Comparison of ENCODE assay signal across 1 cellular context in the genomic region with DNA sequence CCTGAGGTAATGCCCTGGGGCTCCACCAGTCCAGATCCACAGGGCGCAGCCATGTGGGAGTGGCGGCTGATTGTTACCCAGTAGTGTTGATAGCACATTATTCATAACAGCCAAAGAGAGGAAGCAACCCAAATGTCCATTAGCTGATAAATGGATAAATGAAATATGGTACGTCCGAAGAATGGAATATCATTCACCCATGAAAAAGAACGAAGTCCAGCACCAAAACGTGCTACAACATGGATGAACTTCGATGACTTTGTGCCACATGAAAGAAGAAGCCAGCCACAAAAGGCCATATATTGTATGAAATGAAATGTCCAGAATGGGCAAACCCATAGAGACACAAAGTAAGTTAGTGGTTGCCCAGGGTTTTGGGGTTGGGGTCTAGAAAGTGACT.
TF ChIP-seq lines count a peak whose summit lies in the region.

No MANE protein-coding gene starts in this region.

TF ChIP-seq in IMR-90, 13 proteins besides CTCF, POLR2A, EP300 and RAD21:
- TF ChIP-seq, protein P1, sequence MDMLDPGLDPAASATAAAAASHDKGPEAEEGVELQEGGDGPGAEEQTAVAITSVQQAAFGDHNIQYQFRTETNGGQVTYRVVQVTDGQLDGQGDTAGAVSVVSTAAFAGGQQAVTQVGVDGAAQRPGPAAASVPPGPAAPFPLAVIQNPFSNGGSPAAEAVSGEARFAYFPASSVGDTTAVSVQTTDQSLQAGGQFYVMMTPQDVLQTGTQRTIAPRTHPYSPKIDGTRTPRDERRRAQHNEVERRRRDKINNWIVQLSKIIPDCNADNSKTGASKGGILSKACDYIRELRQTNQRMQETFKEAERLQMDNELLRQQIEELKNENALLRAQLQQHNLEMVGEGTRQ (IDR thresholded peaks at IDR 0.05; ENCODE audit: low read depth, low read length) = no peak
- TF ChIP-seq SMC3 (IDR thresholded peaks at IDR 0.05; ENCODE audit: low read depth, low read length) = no peak
- no peak for TF ChIP-seq FOS (IDR thresholded peaks at IDR 0.05; ENCODE audit: low read depth, low read length)
- TF ChIP-seq RFX5 (IDR thresholded peaks at IDR 0.05; ENCODE audit: low read depth, low read length) = no peak
